In the genomic region with DNA sequence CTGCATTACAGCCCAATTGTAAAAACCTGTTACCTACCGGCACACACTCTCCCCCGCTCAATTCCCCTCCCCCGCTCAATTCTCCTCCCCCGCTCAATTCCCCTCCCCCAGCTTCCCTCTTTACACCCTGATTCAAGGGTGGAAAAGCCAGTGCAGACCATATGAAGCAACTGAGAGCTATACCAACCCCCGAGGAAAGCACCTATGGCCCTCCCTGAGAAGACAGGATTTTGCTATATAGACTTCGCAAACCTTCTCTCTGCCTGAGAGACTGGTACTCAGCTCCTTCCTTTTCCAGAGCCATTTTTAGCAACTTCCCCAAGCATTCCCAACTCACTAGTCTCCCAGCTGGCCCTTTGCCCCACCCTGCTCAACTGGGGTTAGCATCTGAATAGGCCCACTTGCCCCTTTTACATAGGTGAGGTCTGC, we compare ENCODE assay signal across 2 cellular contexts.
A peak's percentile ranks its signal among the peaks of the same experiment; 100 is the strongest.
TF ChIP-seq lines count a peak whose summit lies in the region.

No MANE protein-coding gene starts in this region.

TF ChIP-seq in GM23338, 12 proteins besides CTCF, POLR2A, EP300 and RAD21:
- TF ChIP-seq POLR2AphosphoS5 (IDR thresholded peaks at IDR 0.05; ENCODE audit: low read depth) (0 out of 2 replicates have a peak, but pooled peaks have one; percentile 44), EZH2 (IDR thresholded peaks at IDR 0.05; ENCODE audit: low read depth, unreplicated experiment) (no peak)

TF ChIP-seq in H1, 55 proteins besides CTCF, POLR2A, EP300 and RAD21:
- TF ChIP-seq JUN (IDR thresholded peaks at IDR 0.05; ENCODE audit: low read depth, low read length) (no peak), CHD1 (IDR thresholded peaks at IDR 0.05; ENCODE audit: low read depth, low read length) (no peak), SP1 (IDR thresholded peaks at IDR 0.05; ENCODE audit: low read depth, low read length) (peak; percentile 64; the same call in 1 of the 2 replicates), BCL11A (IDR thresholded peaks at IDR 0.05; ENCODE audit: low read depth in 2 of 2, low read length in 2 of 2) (no peak), ATF2 (IDR thresholded peaks at IDR 0.05; ENCODE audit: low read length) (no peak), EGR1 (IDR thresholded peaks at IDR 0.05; ENCODE audit: borderline replicate concordance, low read depth, low read length) (peak; percentile 90; the same call in 1 of the 2 replicates), PHF8 (conservative IDR thresholded peaks at IDR 0.05; ENCODE audit: low read depth, low read length) (no peak), ASH2L (IDR thresholded peaks at IDR 0.05; ENCODE audit: low read length) (peak; percentile 95), TAF1 (IDR thresholded peaks at IDR 0.05; ENCODE audit: low read depth, low read length) (0 out of 2 replicates have a peak, but pooled peaks have one; percentile 44), TBP (IDR thresholded peaks at IDR 0.05; ENCODE audit: low read depth, low read length) (peak; percentile 25; the same call in 1 of the 2 replicates), YY1 (IDR thresholded peaks at IDR 0.05; ENCODE audit: low read depth, low read length) (peak; percentile 59; the same call in 1 of the 2 replicates), BACH1 (IDR thresholded peaks at IDR 0.05; ENCODE audit: low read length) (no peak), SIN3A (conservative IDR thresholded peaks at IDR 0.05 in 1 of 2, IDR thresholded peaks at IDR 0.05 in 1 of 2; ENCODE audit: low read depth in 1 of 2, low read length in 2 of 2) (no peak), KDM1A (IDR thresholded peaks at IDR 0.05; ENCODE audit: borderline replicate concordance, low read length) (peak; percentile 55; the same call in 1 of the 2 replicates), HDAC6 (IDR thresholded peaks at IDR 0.05; ENCODE audit: low read depth, low read length) (no peak), ZNF274 (IDR thresholded peaks at IDR 0.05; ENCODE audit: borderline replicate concordance, extremely low read depth, low read length) (no peak)
